ENCODE assay signal across 21 cellular contexts in the genomic region with DNA sequence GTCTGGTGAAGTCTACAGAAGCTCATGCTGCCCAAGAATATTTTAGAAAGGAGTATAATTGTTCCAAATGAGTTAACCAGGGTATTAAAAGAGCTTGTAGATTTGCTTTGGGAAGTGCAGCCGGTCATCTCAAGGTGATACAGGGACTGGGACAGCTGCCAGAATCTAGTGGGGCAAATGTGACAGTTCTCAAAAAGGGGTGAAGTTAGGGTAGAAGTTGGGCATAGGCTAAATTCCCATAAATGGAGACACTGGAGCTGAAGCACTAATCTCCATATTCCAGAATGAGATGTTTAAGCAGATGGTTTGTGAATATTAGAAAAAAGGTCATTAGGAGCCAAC.
DNase-seq lines count a peak whose midpoint lies in the region; ATAC-seq and TF ChIP-seq lines count a peak whose summit lies in the region.
"Had no signal": no experiment of that assay in that cellular context is flagged by ENCODE, and none has a peak within 500 bp of the region (broad histone marks: within the 10 kb centered on the region; RNA-seq: fewer than 3 reads in every experiment).

No MANE protein-coding gene starts in this region.

- no peak overlapping the region for H4K8ac ChIP-seq in IMR-90 (ENCODE audit: low read depth in 2 of 2, low read length in 2 of 2)

- no peak overlapping the region for H3K18ac ChIP-seq in IMR-90 (ENCODE audit: low read depth, low read length)

- in situ Hi-C loops in IMR-90 (cut with MboI; ENCODE audit: low sequenced_read_pairs) = no loop called here

- no peak overlapping the region for H2BK5ac ChIP-seq in IMR-90 (ENCODE audit: low read depth, low read length, poor library complexity, severe bottlenecking)

- no peak overlapping the region for H2AK5ac ChIP-seq in IMR-90 (ENCODE audit: low read depth, low read length)

- no peaks in the 10 kb centered on the region; the same call in 1 of the 2 replicates for H4K20me1 ChIP-seq in IMR-90 (ENCODE audit: insufficient read depth, low read length)

- no peak overlapping the region for H4K5ac ChIP-seq in IMR-90 (ENCODE audit: low read depth, low read length)

- H3K4ac ChIP-seq in IMR-90 (ENCODE audit: low read depth, low read length) = peak overlapping the region; percentile 20; the same call in 1 of the 2 replicates

- H3K9me3 ChIP-seq in IMR-90 (ENCODE audit: control insufficient read depth, insufficient read depth, low read length) = no peaks in the 10 kb centered on the region
- H3K9me3 ChIP-seq in lower lobe of right lung = no peaks in the 10 kb centered on the region
- no peaks in the 10 kb centered on the region for H3K9me3 ChIP-seq in suprapubic skin

- no peak for TF ChIP-seq RAD21 in IMR-90 (IDR thresholded peaks at IDR 0.05; ENCODE audit: low read length)

- H2AK9ac ChIP-seq in IMR-90 (replicated peaks; ENCODE audit: low read depth, low read length, poor library complexity) = no peak overlapping the region

- POLR2A ChIA-PET in IMR-90 (lab: Charles Lee; ENCODE audit: unreplicated experiment) = no interaction called here

- H3K79me1 ChIP-seq in IMR-90 (ENCODE audit: low read depth in 1 of 2, low read length in 2 of 2) = peaks cover 36 to 60% of the 10 kb centered on the region in 2 experiments

- no peak overlapping the region for H2AFZ ChIP-seq in IMR-90 (replicated peaks; ENCODE audit: low read length, poor library complexity)
- H2AFZ ChIP-seq: GM23338 had no signal

- ATAC-seq in IMR-90 (ENCODE audit: low read depth) (no peak), lower lobe of right lung (no peak), GM21786 (IDR thresholded peaks at IDR 0.05; ENCODE audit: unreplicated experiment) (no peak)
- ATAC-seq: GM23338 had no signal

- TF ChIP-seq POLR2A in IMR-90 (IDR thresholded peaks at IDR 0.05; ENCODE audit: low read depth, low read length) (no peak), suprapubic skin (IDR thresholded peaks at IDR 0.05) (no peak)

- intact Hi-C loops in IMR-90 (cut with micrococcal nuclease) (no loop called here), lower lobe of right lung (cut with DNase I) (no loop called here)

- no TSS peak for BruUV-seq in IMR-90 (replicated peaks; lab: Mats Ljungman, UMichigan)

- H3K4me2 ChIP-seq in IMR-90 (ENCODE audit: low read depth, low read length) = no peak overlapping the region
- H3K4me2 ChIP-seq: GM23338 had no signal

- no peak overlapping the region for H3K27ac ChIP-seq in IMR-90 (ENCODE audit: insufficient read depth, low read length)
- H3K27ac ChIP-seq in coronary artery = peak overlapping the region; percentile 56 to 76
- H3K27ac ChIP-seq in lower lobe of right lung = peak overlapping the region; percentile 21
- peak overlapping the region; percentile 71 for H3K27ac ChIP-seq in suprapubic skin

- H2BK20ac ChIP-seq in IMR-90 (ENCODE audit: low read depth, low read length) = no peak overlapping the region

- H3K14ac ChIP-seq in IMR-90 (replicated peaks; ENCODE audit: low read depth, low read length) = no peak overlapping the region; the same call in 1 of the 2 replicates

- no peak overlapping the region for H2BK15ac ChIP-seq in IMR-90 (ENCODE audit: low read depth, low read length)

- H3K9ac ChIP-seq in IMR-90 (ENCODE audit: low read depth, low read length) = no peak overlapping the region

- TF ChIP-seq CTCF in IMR-90 (conservative IDR thresholded peaks at IDR 0.05; ENCODE audit: low read depth, low read length) (no peak), coronary artery (IDR thresholded peaks at IDR 0.05) (no peak), lower lobe of right lung (IDR thresholded peaks at IDR 0.05) (no peak), suprapubic skin (IDR thresholded peaks at IDR 0.05) (no peak)

- dilution Hi-C loops in IMR-90 (cut with HindIII; ENCODE audit: low sequenced_read_pairs, unreplicated experiment) = no loop called here

- CTCF ChIA-PET in IMR-90 (lab: Yijun Ruan, JAX) = interaction anchor here (1.3 to 1.5 kb wide), 3 partner anchors 9 to 41 kb away, joined by 3 to 4 read pairs (median 4); no protein-coding TSS in a partner anchor

- no peak overlapping the region; the same call in 1 of the 2 replicates for H3K56ac ChIP-seq in IMR-90 (ENCODE audit: extremely low read depth, insufficient read depth, low read length)

- DNase-seq in IMR-90 = no peak
- no peak for DNase-seq in coronary artery (ENCODE audit: low spot score)
- DNase-seq in lower lobe of right lung = no peak
- DNase-seq in suprapubic skin (ENCODE audit: low spot score in 2 of 2) = no peak
- no peak for DNase-seq in DMS79 (lab: John Stamatoyannopoulos, UW)
- no peak for DNase-seq in Kasumi-1 (lab: John Stamatoyannopoulos, UW)
- DNase-seq in activated CD4-positive, alpha-beta T cell treated with anti-CD3 and anti-CD28 coated beads for 4 hours = no peak
- DNase-seq: activated CD4-positive, alpha-beta memory T cell treated with anti-CD3 and anti-CD28 coated beads, Interleukin-2, amount 10 ng/mL, durations not matched to agents 7 days and 5 days; activated effector memory CD4-positive, alpha-beta T cell treated with Interleukin-2 at 50 U/mL for 16 hours; activated naive CD8-positive, alpha-beta T cell treated with anti-CD3 and anti-CD28 coated beads, Interleukin-2, amount 10 ng/mL, durations not matched to agents 7 days and 5 days; CD8-positive, alpha-beta memory T cell; effector memory CD4-positive, alpha-beta T cell; kidney glomerular epithelial cell; MM.1S; naive B cell; NCI-H1417 treated with DMSO at 0.1 percent for 48 hours; NCI-H446; NCI-H82; SIG-M5 had no signal

- no peak for TF ChIP-seq EP300 in suprapubic skin (IDR thresholded peaks at IDR 0.05)

- H2BK120ac ChIP-seq in IMR-90 (ENCODE audit: low read depth, low read length) = no peak overlapping the region

- H4K91ac ChIP-seq in IMR-90 (ENCODE audit: insufficient read depth, low read depth, low read length) = no peak overlapping the region

- no peak overlapping the region for H3K4me3 ChIP-seq in IMR-90 (ENCODE audit: insufficient read depth, low read depth, low read length)
- H3K4me3 ChIP-seq in coronary artery = no peak overlapping the region
- H3K4me3 ChIP-seq in lower lobe of right lung = no peak overlapping the region
- no peak overlapping the region for H3K4me3 ChIP-seq in suprapubic skin
- H3K4me3 ChIP-seq: GM23338 had no signal

- no peak overlapping the region for H3K23ac ChIP-seq in IMR-90 (ENCODE audit: low read depth, low read length)

- 83% methylated on average over 1 of the region's 1 CpG; no CpG with 5 or more reads in 1 of the 2 experiments for WGBS in IMR-90 (ENCODE audit: extremely low coverage in 2 of 2, insufficient read length in 1 of 2), 2 experiments
- WGBS in suprapubic skin = 57% methylated on average over 1 of the region's 1 CpG

- peaks cover 7% of the 10 kb centered on the region; the same call in 1 of the 2 replicates for H3K36me3 ChIP-seq in IMR-90 (ENCODE audit: control insufficient read depth, insufficient read depth, low read length)
- no peaks in the 10 kb centered on the region for H3K36me3 ChIP-seq in lower lobe of right lung
- peaks cover 9% of the 10 kb centered on the region for H3K36me3 ChIP-seq in suprapubic skin

- H3K4me1 ChIP-seq in IMR-90 (ENCODE audit: control insufficient read depth, insufficient read depth, low read length) (peaks cover 6% of the 10 kb centered on the region; the same call in 1 of the 2 replicates), lower lobe of right lung (peaks cover 9% of the 10 kb centered on the region), suprapubic skin (peaks cover 22% of the 10 kb centered on the region)

- no peaks in the 10 kb centered on the region for H3K9me1 ChIP-seq in IMR-90 (ENCODE audit: insufficient read depth, low read length)

- H3K27me3 ChIP-seq in IMR-90 (ENCODE audit: control insufficient read depth, insufficient read depth, low read length) (no peaks in the 10 kb centered on the region), lower lobe of right lung (ENCODE audit: low read depth) (no peaks in the 10 kb centered on the region), suprapubic skin (no peaks in the 10 kb centered on the region)

TF ChIP-seq in IMR-90, 13 proteins besides CTCF, POLR2A, EP300 and RAD21:
- TF ChIP-seq MAZ (IDR thresholded peaks at IDR 0.05; ENCODE audit: borderline replicate concordance, low read depth, low read length) (no peak), RFX5 (IDR thresholded peaks at IDR 0.05; ENCODE audit: low read depth, low read length) (no peak), RCOR1 (IDR thresholded peaks at IDR 0.05; ENCODE audit: insufficient replicate concordance, low read length) (no peak), MXI1 (IDR thresholded peaks at IDR 0.05; ENCODE audit: borderline replicate concordance, low read depth, low read length) (no peak), BHLHE40 (IDR thresholded peaks at IDR 0.05; ENCODE audit: low read depth, low read length) (no peak), FOS (IDR thresholded peaks at IDR 0.05; ENCODE audit: low read depth, low read length) (no peak), CHD1 (IDR thresholded peaks at IDR 0.05; ENCODE audit: low read depth, low read length) (no peak), MAFK (IDR thresholded peaks at IDR 0.05; ENCODE audit: low read depth, low read length) (no peak), NFE2L2 (IDR thresholded peaks at IDR 0.05; ENCODE audit: low read depth, low read length) (no peak), SMC3 (IDR thresholded peaks at IDR 0.05; ENCODE audit: low read depth, low read length) (no peak), CEBPB (IDR thresholded peaks at IDR 0.05; ENCODE audit: low read depth, low read length) (no peak)
- TF ChIP-seq, protein P1, sequence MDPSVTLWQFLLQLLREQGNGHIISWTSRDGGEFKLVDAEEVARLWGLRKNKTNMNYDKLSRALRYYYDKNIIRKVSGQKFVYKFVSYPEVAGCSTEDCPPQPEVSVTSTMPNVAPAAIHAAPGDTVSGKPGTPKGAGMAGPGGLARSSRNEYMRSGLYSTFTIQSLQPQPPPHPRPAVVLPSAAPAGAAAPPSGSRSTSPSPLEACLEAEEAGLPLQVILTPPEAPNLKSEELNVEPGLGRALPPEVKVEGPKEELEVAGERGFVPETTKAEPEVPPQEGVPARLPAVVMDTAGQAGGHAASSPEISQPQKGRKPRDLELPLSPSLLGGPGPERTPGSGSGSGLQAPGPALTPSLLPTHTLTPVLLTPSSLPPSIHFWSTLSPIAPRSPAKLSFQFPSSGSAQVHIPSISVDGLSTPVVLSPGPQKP (IDR thresholded peaks at IDR 0.05; ENCODE audit: borderline replicate concordance, low read depth, low read length) = no peak
- TF ChIP-seq, protein P2, sequence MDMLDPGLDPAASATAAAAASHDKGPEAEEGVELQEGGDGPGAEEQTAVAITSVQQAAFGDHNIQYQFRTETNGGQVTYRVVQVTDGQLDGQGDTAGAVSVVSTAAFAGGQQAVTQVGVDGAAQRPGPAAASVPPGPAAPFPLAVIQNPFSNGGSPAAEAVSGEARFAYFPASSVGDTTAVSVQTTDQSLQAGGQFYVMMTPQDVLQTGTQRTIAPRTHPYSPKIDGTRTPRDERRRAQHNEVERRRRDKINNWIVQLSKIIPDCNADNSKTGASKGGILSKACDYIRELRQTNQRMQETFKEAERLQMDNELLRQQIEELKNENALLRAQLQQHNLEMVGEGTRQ (IDR thresholded peaks at IDR 0.05; ENCODE audit: low read depth, low read length) = no peak
